In the genomic region with DNA sequence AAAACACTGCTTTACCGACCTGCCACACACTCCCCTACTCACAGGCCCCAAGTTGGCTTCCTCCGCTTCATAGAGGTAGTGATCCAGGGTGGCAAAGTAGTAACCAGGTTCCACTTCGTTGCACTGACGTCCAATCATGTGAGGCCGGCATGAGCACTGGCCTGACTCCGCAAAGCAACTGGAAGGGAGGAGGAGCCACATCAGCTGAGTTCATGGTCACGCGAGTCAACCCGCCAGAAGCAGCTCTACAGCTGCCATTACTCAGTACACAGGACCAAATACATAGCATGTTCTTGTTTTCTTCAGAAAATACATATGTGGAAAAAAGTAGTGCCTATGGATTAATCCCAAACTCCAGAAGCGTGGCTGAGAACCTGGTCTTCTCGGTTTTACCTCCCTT, we compare ENCODE assay signal across 25 cellular contexts.
"Had no signal": no experiment of that assay in that cellular context is flagged by ENCODE, and none has a peak within 500 bp of the region (broad histone marks: within the 10 kb centered on the region; RNA-seq: fewer than 3 reads in every experiment).

No MANE protein-coding gene starts in this region.

- DNase-seq: central memory CD4-positive, alpha-beta T cell; dorsolateral prefrontal cortex; effector CD4-positive, alpha-beta T cell; foreskin keratinocyte; glutamatergic neuron; hypothalamus; immature natural killer cell; islet precursor cell; kidney glomerular epithelial cell; naive thymus-derived CD8-positive, alpha-beta T cell; occipital lobe; pancreas; spleen; stimulated activated CD4-positive, alpha-beta T cell treated with anti-CD3 and anti-CD28 coated beads, Interleukin-4, amount 100 ng/mL, for 4 hours; stimulated activated naive CD8-positive, alpha-beta T cell treated with anti-CD3 and anti-CD28 coated beads, Interleukin-15, Interleukin-2, amounts not matched to agents 100 U/mL and 50 U/mL, for 24 hours; substantia nigra; testis; tibial artery had no signal

- H3K4me1 ChIP-seq: foreskin keratinocyte, prostate gland, testis had no signal

- H3K27ac Mint-ChIP-seq: immature natural killer cell; naive thymus-derived CD8-positive, alpha-beta T cell; stimulated activated memory B cell treated with anti-CD40 and anti-IgM and Interleukin-4, amounts not matched to agents 10 μg/mL and 1 μg/mL and 100 μg/mL, for 72 hours; type B pancreatic cell had no signal

- H3K27ac ChIP-seq: dorsolateral prefrontal cortex, foreskin keratinocyte, pancreas, prostate gland, right atrium auricular region, skin epidermis, spleen, testis, tibial artery had no signal

- H3K9me3 Mint-ChIP-seq: immature natural killer cell; naive thymus-derived CD8-positive, alpha-beta T cell; stimulated activated memory B cell treated with anti-CD40 and anti-IgM and Interleukin-4, amounts not matched to agents 10 μg/mL and 1 μg/mL and 100 μg/mL, for 72 hours; type B pancreatic cell had no signal

- H3K9me3 ChIP-seq: esophagus muscularis mucosa, pancreas, prostate gland, right atrium auricular region, spleen, testis, tibial artery had no signal

- H3K36me3 ChIP-seq: prostate gland had no signal

- FAIRE-seq: colon, pancreas had no signal

- H3K27me3 Mint-ChIP-seq: type B pancreatic cell had no signal

- H3K4me3 Mint-ChIP-seq: immature natural killer cell; naive thymus-derived CD8-positive, alpha-beta T cell; stimulated activated memory B cell treated with anti-CD40 and anti-IgM and Interleukin-4, amounts not matched to agents 10 μg/mL and 1 μg/mL and 100 μg/mL, for 72 hours; type B pancreatic cell had no signal

- ATAC-seq: foreskin keratinocyte; naive thymus-derived CD8-positive, alpha-beta T cell; pancreas; stimulated activated memory B cell treated with anti-CD40 and anti-IgM and Interleukin-4, amounts not matched to agents 10 μg/mL and 1 μg/mL and 100 μg/mL, for 72 hours; stimulated activated naive CD8-positive, alpha-beta T cell treated with anti-CD3 and anti-CD28 coated beads, Interleukin-15, Interleukin-2, amounts not matched to agents 100 U/mL and 50 U/mL, for 24 hours had no signal

- H3K4me1 Mint-ChIP-seq: immature natural killer cell; naive thymus-derived CD8-positive, alpha-beta T cell; stimulated activated memory B cell treated with anti-CD40 and anti-IgM and Interleukin-4, amounts not matched to agents 10 μg/mL and 1 μg/mL and 100 μg/mL, for 72 hours had no signal

- H3K36me3 Mint-ChIP-seq: immature natural killer cell; naive thymus-derived CD8-positive, alpha-beta T cell; stimulated activated memory B cell treated with anti-CD40 and anti-IgM and Interleukin-4, amounts not matched to agents 10 μg/mL and 1 μg/mL and 100 μg/mL, for 72 hours had no signal

- H3K27me3 ChIP-seq: esophagus muscularis mucosa, foreskin keratinocyte, pancreas, right atrium auricular region, spleen, testis, tibial artery had no signal

- H3K4me3 ChIP-seq: dorsolateral prefrontal cortex, esophagus muscularis mucosa, pancreas, prostate gland, right atrium auricular region, skin epidermis, spleen, testis, tibial artery had no signal
